In the genomic region with DNA sequence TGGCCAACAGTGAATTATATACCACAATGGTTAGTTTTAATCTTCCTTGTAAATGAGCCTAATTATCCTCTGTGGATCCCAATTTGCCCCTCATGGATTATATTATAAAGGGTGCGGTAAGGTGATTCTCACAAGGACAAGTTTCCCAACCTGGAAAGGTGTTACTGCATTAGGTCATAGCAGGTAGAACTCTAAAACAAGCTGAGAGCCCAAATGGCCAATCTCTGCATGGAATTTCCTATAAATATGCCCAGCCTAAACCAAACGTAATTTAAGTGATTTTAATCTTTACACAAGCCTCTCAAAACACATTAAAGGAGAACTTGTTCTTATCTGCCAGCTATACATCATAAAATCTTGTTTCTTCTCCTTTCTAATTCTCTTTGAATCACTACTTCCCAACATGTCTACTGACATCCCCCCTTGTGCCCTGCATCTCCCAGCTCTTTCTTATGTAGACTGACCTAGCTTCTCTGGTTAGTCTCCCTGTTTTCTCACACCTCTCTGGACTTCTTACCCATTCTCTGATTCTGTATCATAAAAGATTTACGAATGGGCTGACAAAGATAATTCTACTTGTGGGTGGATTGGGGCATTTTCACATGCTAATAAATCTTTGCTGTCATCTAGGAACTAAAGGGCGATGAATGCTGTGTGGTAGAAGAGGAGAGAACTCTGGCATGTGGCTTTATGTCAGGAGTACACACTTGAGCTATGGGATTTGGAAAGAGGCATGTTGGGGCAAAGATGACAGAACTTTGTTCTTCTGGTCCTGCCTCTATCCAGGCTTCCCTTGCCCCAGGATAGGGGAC, we compare ENCODE assay signal across 19 cellular contexts.
DNase-seq lines count a peak whose midpoint lies in the region; ATAC-seq and TF ChIP-seq lines count a peak whose summit lies in the region.
"Had no signal": no experiment of that assay in that cellular context is flagged by ENCODE, and none has a peak within 500 bp of the region (broad histone marks: within the 10 kb centered on the region; RNA-seq: fewer than 3 reads in every experiment).

No MANE protein-coding gene starts in this region.

- CTCF ChIA-PET in HEK293 (lab: Yijun Ruan, JAX) (interaction anchor here (0.5 to 1.5 kb wide), 9 partner anchors 46 to 191 kb away, joined by 3 to 5 read pairs (median 3); no protein-coding TSS in a partner anchor), WTC11 (lab: Charles Lee) (interaction anchor here (1.1 kb wide), 1 partner anchor 147 kb away, joined by 3 read pairs; no protein-coding TSS in a partner anchor)

- H2AK5ac ChIP-seq in trophoblast cell (ENCODE audit: low read length), result no peak overlapping the region

- TF ChIP-seq CTCF in HEK293 (tag by site-specific recombination; IDR thresholded peaks at IDR 0.05) (no peak), WTC11 (IDR thresholded peaks at IDR 0.05) (no peak), esophagus squamous epithelium (IDR thresholded peaks at IDR 0.05) (no peak)

- H3K14ac ChIP-seq in trophoblast cell (ENCODE audit: low read length), result no peak overlapping the region

- no peak for TF ChIP-seq POLR2A in esophagus squamous epithelium (IDR thresholded peaks at IDR 0.05)

- no peaks in the 10 kb centered on the region for H3K36me3 ChIP-seq in HEK293 (ENCODE audit: control insufficient read depth in 2 of 2, insufficient read depth in 1 of 2, low read length in 2 of 2)
- no peaks in the 10 kb centered on the region for H3K36me3 ChIP-seq in esophagus squamous epithelium
- H3K36me3 ChIP-seq in trophoblast cell (ENCODE audit: control insufficient read depth in 1 of 2, insufficient read depth in 2 of 2, low read length in 2 of 2), result peaks cover 0 to 1% of the 10 kb centered on the region in 2 experiments
- H3K36me3 ChIP-seq: HAP-1 had no signal

- no peak overlapping the region for H4K12ac ChIP-seq in trophoblast cell (ENCODE audit: low read depth, low read length)

- peaks cover 24% of the 10 kb centered on the region for H3K79me1 ChIP-seq in trophoblast cell (ENCODE audit: low read length)

- no peak overlapping the region for H3K18ac ChIP-seq in trophoblast cell (ENCODE audit: low read length)

- no peak overlapping the region for H2AFZ ChIP-seq in trophoblast cell (ENCODE audit: insufficient read depth, low read length, poor library complexity)

- H3K36me3 Mint-ChIP-seq in WTC11, result peaks cover 13% of the 10 kb centered on the region
- H3K36me3 Mint-ChIP-seq in activated naive CD8-positive, alpha-beta T cell treated with anti-CD3 and anti-CD28 coated beads for 36 hours, result peaks cover 5% of the 10 kb centered on the region

- no peak overlapping the region for H2BK5ac ChIP-seq in trophoblast cell (ENCODE audit: low read depth, low read length, poor library complexity)

- WGBS in esophagus squamous epithelium, 2 donors, result 43 to 50% methylated on average over 4 of the region's 4 CpGs
- no CpG with 5 or more reads among the region's 4 CpGs for WGBS in trophoblast cell (ENCODE audit: extremely low coverage, insufficient coverage, insufficient read length)

- no peak overlapping the region for H3K9ac ChIP-seq in trophoblast cell (ENCODE audit: low read length)
- H3K9ac ChIP-seq: KMS-11 had no signal

- H3K27me3 Mint-ChIP-seq in WTC11 (ENCODE audit: low read depth), result no peaks in the 10 kb centered on the region; the same call in 1 of the 2 replicates
- H3K27me3 Mint-ChIP-seq in activated naive CD8-positive, alpha-beta T cell treated with anti-CD3 and anti-CD28 coated beads for 36 hours, result no peaks in the 10 kb centered on the region
- H3K27me3 Mint-ChIP-seq: CD4-positive, alpha-beta T cell had no signal

- H3K27me3 ChIP-seq in esophagus squamous epithelium (no peaks in the 10 kb centered on the region), trophoblast cell (ENCODE audit: insufficient read depth, low read length) (no peaks in the 10 kb centered on the region)

- H3K9me3 ChIP-seq in HEK293 (ENCODE audit: control insufficient read depth, insufficient read depth, low read depth, low read length) (no peaks in the 10 kb centered on the region), esophagus squamous epithelium (peaks cover 0 to 3% (median 0%) of the 10 kb centered on the region in 3 donors), trophoblast cell (ENCODE audit: insufficient read depth, low read depth, low read length) (peaks cover 4% of the 10 kb centered on the region)

- H3K4ac ChIP-seq in trophoblast cell (ENCODE audit: low read depth, low read length), result no peak overlapping the region

- POLR2A ChIA-PET in HEK293 (lab: Yijun Ruan, JAX) (no interaction called here), WTC11 (lab: Charles Lee) (no interaction called here)

- H2BK12ac ChIP-seq in trophoblast cell (ENCODE audit: low read length), result peak overlapping the region; percentile 6

- peaks cover 20% of the 10 kb centered on the region for H3K9me3 Mint-ChIP-seq in WTC11
- H3K9me3 Mint-ChIP-seq in activated naive CD8-positive, alpha-beta T cell treated with anti-CD3 and anti-CD28 coated beads for 36 hours, result peaks cover 2% of the 10 kb centered on the region
- H3K9me3 Mint-ChIP-seq: CD4-positive, alpha-beta T cell had no signal

- no peak for ATAC-seq in WTC11
- ATAC-seq in HG03045 (IDR thresholded peaks at IDR 0.05; ENCODE audit: unreplicated experiment), result no peak
- ATAC-seq: A549, PC-3 had no signal

- no peak overlapping the region for H4K91ac ChIP-seq in trophoblast cell (ENCODE audit: low read depth, low read length)

- H3K4me1 ChIP-seq in HEK293 (ENCODE audit: control insufficient read depth, insufficient read depth, low read length), result peaks cover 9% of the 10 kb centered on the region
- H3K4me1 ChIP-seq in esophagus squamous epithelium, result peaks cover 17 to 85% (median 40%) of the 10 kb centered on the region in 3 donors
- peaks cover 9 to 22% of the 10 kb centered on the region in 2 experiments for H3K4me1 ChIP-seq in trophoblast cell (ENCODE audit: control insufficient read depth in 1 of 2, insufficient read depth in 2 of 2, low read length in 2 of 2)

- H3K27ac ChIP-seq in HEK293 (ENCODE audit: extremely low read depth, low read depth, low read length) (no peak overlapping the region; the same call in 1 of the 2 replicates), esophagus squamous epithelium (peak overlapping the region in 3 of 4 donors; percentile 24 to 60 (median 60)), trophoblast cell (ENCODE audit: low read depth, low read length) (no peak overlapping the region)
- H3K27ac ChIP-seq: KMS-11 had no signal

- H4K8ac ChIP-seq in trophoblast cell (ENCODE audit: low read depth, low read length), result peak overlapping the region; percentile 1

- no peaks in the 10 kb centered on the region for H3K79me2 ChIP-seq in trophoblast cell (ENCODE audit: control insufficient read depth, insufficient read depth, low read length, poor library complexity)

- intact Hi-C loops in esophagus squamous epithelium (cut with DNase I), result loop anchor here (5.0 kb wide), 1 partner anchor 100 kb away; no protein-coding TSS in a partner anchor

- H3K4me1 Mint-ChIP-seq in WTC11, result peaks cover 23% of the 10 kb centered on the region
- no peaks in the 10 kb centered on the region for H3K4me1 Mint-ChIP-seq in activated naive CD8-positive, alpha-beta T cell treated with anti-CD3 and anti-CD28 coated beads for 36 hours

- no peak overlapping the region for H3K23ac ChIP-seq in trophoblast cell (ENCODE audit: low read length)

- H3K27ac Mint-ChIP-seq in WTC11, result peak overlapping the region; percentile 19; the same call in 1 of the 2 replicates
- H3K27ac Mint-ChIP-seq in activated naive CD8-positive, alpha-beta T cell treated with anti-CD3 and anti-CD28 coated beads for 36 hours, result no peak overlapping the region
- H3K27ac Mint-ChIP-seq: CD4-positive, alpha-beta T cell had no signal

- no peak overlapping the region for H3K4me3 Mint-ChIP-seq in WTC11
- H3K4me3 Mint-ChIP-seq in activated naive CD8-positive, alpha-beta T cell treated with anti-CD3 and anti-CD28 coated beads for 36 hours, result no peak overlapping the region
- H3K4me3 Mint-ChIP-seq: CD4-positive, alpha-beta T cell had no signal

- H3K4me2 ChIP-seq in trophoblast cell (ENCODE audit: low read length), result no peak overlapping the region
- H3K4me2 ChIP-seq: A549, KMS-11 had no signal

- H3K4me3 ChIP-seq in HEK293 (ENCODE audit: low read depth, low read length) (no peak overlapping the region), esophagus squamous epithelium (no peak overlapping the region), trophoblast cell (ENCODE audit: low read depth, low read length) (no peak overlapping the region)
- H3K4me3 ChIP-seq: A549, HAP-1 had no signal

- DNase-seq in WTC11 (ENCODE audit: low spot score), result no peak
- no peak for DNase-seq in esophagus squamous epithelium (lab: John Stamatoyannopoulos, UW)
- no peak for DNase-seq in trophoblast cell
- no peak for DNase-seq in activated naive CD8-positive, alpha-beta T cell treated with anti-CD3 and anti-CD28 coated beads for 36 hours
- no peak for DNase-seq in hepatic stellate cell (ENCODE audit: low spot score)
- DNase-seq: CD4-positive, alpha-beta T cell; GF-D8; NCI-H1417 treated with DMSO at 0.1 percent for 48 hours; NCI-H187 treated with DMSO at 0.1 percent for 48 hours; NCI-H2227 treated with DMSO at 0.1 percent for 48 hours; NCI-H510A treated with DMSO at 0.1 percent for 48 hours; PC-3; RPMI8226; SIG-M5 had no signal

- H2BK120ac ChIP-seq in trophoblast cell (ENCODE audit: insufficient read depth, low read length, poor library complexity), result no peak overlapping the region

TF ChIP-seq in HEK293, 187 proteins besides CTCF, POLR2A, EP300 and RAD21 (continues in another document):
- TF ChIP-seq ZNF350 (tag by site-specific recombination; IDR thresholded peaks at IDR 0.05) (no peak), ZBTB8A (tag by site-specific recombination; IDR thresholded peaks at IDR 0.05) (peak; percentile 16; the same call in 1 of the 2 replicates), SP3 (tag by site-specific recombination; IDR thresholded peaks at IDR 0.05) (no peak)

Comparison
In these comparisons a context has a peak if more than half of its experiments do, and no peak if none do; other contexts are left out.
1. H3K27ac ChIP-seq: peak in esophagus squamous epithelium (3 of 4); none in HEK293 (single experiment) and trophoblast cell (single experiment).